29 cellular contexts compared by ENCODE assay signal in the genomic region with DNA sequence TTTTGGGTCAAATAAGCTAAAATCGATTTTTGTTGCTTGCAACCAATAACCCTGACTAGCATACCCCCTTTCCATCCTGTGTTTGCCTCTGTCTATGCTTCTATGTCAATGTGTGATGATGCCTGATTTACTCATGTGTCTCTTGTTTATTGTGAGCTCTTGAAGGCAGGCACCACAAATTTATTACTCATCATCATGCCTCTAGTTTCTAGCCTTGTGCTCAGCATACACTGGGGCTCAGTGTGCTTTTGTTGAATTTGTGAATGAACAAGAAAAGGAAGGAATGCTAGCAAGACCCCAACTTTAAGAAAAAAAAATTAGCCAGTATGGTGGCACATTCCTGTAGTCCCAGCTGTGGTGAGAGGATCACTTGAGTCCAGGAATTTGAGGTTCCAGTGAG.
"Had no signal": no experiment of that assay in that cellular context is flagged by ENCODE, and none has a peak within 500 bp of the region (broad histone marks: within the 10 kb centered on the region; RNA-seq: fewer than 3 reads in every experiment).

No MANE protein-coding gene starts in this region.

- DNase-seq: stimulated activated CD4-positive, alpha-beta T cell treated with anti-CD3 and anti-CD28 coated beads, Interleukin-2, amount 100 ng/mL, for 48 hours; stimulated activated CD4-positive, alpha-beta T cell treated with anti-CD3 and anti-CD28 coated beads, Interleukin-4, amount 100 ng/mL, for 1 hour; stimulated activated CD4-positive, alpha-beta T cell treated with anti-CD3 and anti-CD28 coated beads, Interleukin-4, amount 100 ng/mL, for 24 hours; stimulated activated CD4-positive, alpha-beta T cell treated with anti-CD3 and anti-CD28 coated beads, Interleukin-4, amount 100 ng/mL, for 4 hours; stimulated activated CD8-positive, alpha-beta memory T cell treated with anti-CD3 and anti-CD28 coated beads, Interleukin-4, amount 100 ng/mL, for 48 hours; stimulated activated naive B cell treated with anti-CD40 and anti-IgM and Interleukin-4, amounts not matched to agents 10 μg/mL and 1 μg/mL and 100 μg/mL, for 72 hours; stimulated activated naive CD4-positive, alpha-beta T cell; stimulated activated naive CD4-positive, alpha-beta T cell treated with Interleukin-2 at 50 U/mL for 16 hours; stimulated activated naive CD8-positive, alpha-beta T cell treated with anti-CD3 and anti-CD28 coated beads, Interleukin-15, amount 100 ng/mL, for 72 hours; stimulated activated naive CD8-positive, alpha-beta T cell treated with anti-CD3 and anti-CD28 coated beads, Interleukin-15, Interleukin-2, amounts not matched to agents 100 U/mL and 50 U/mL, for 24 hours; stomach; substantia nigra; testis; thyroid gland; tibial artery; transverse colon; trophoblast cell; upper lobe of left lung; upper lobe of right lung; uterus had no signal

- H3K27me3 ChIP-seq: stomach, suprapubic skin, testis, thyroid gland, tibial artery, tibial nerve, transverse colon, upper lobe of left lung, uterus, vagina had no signal

- H3K4me3 Mint-ChIP-seq: stimulated activated effector memory CD8-positive, alpha-beta T cell treated with anti-CD3 and anti-CD28 coated beads, Interleukin-12 subunit alpha, Interleukin-12 subunit beta, amount 100 ng/mL, for 72 hours; stimulated activated memory B cell treated with anti-CD40 and anti-IgM and Interleukin-4, amounts not matched to agents 10 μg/mL and 1 μg/mL and 100 μg/mL, for 72 hours; stimulated activated naive B cell treated with anti-CD40 and anti-IgM and Interleukin-4, amounts not matched to agents 10 μg/mL and 1 μg/mL and 100 μg/mL, for 72 hours; stimulated activated naive CD8-positive, alpha-beta T cell treated with anti-CD3 and anti-CD28 coated beads, Interleukin-15, amount 100 ng/mL, for 72 hours; stimulated activated naive CD8-positive, alpha-beta T cell treated with anti-CD3 and anti-CD28 coated beads, Interleukin-15, Interleukin-2, amounts not matched to agents 100 ng/mL and 50 ng/mL, for 24 hours; type B pancreatic cell had no signal

- H3K4me1 Mint-ChIP-seq: stimulated activated effector memory CD8-positive, alpha-beta T cell treated with anti-CD3 and anti-CD28 coated beads, Interleukin-12 subunit alpha, Interleukin-12 subunit beta, amount 100 ng/mL, for 72 hours; stimulated activated memory B cell treated with anti-CD40 and anti-IgM and Interleukin-4, amounts not matched to agents 10 μg/mL and 1 μg/mL and 100 μg/mL, for 72 hours; stimulated activated naive B cell treated with anti-CD40 and anti-IgM and Interleukin-4, amounts not matched to agents 10 μg/mL and 1 μg/mL and 100 μg/mL, for 72 hours; stimulated activated naive CD8-positive, alpha-beta T cell treated with anti-CD3 and anti-CD28 coated beads, Interleukin-15, amount 100 ng/mL, for 72 hours had no signal

- H3K4me3 ChIP-seq: stomach, suprapubic skin, testis, thoracic aorta, thyroid gland, tibial artery, tibial nerve, transverse colon, upper lobe of left lung, upper lobe of right lung, uterus, vagina had no signal

- H3K36me3 Mint-ChIP-seq: stimulated activated effector memory CD8-positive, alpha-beta T cell treated with anti-CD3 and anti-CD28 coated beads, Interleukin-12 subunit alpha, Interleukin-12 subunit beta, amount 100 ng/mL, for 72 hours; stimulated activated memory B cell treated with anti-CD40 and anti-IgM and Interleukin-4, amounts not matched to agents 10 μg/mL and 1 μg/mL and 100 μg/mL, for 72 hours; stimulated activated naive B cell treated with anti-CD40 and anti-IgM and Interleukin-4, amounts not matched to agents 10 μg/mL and 1 μg/mL and 100 μg/mL, for 72 hours; type B pancreatic cell had no signal

- H3K9me3 ChIP-seq: stomach, suprapubic skin, testis, thoracic aorta, thyroid gland, tibial artery, tibial nerve, transverse colon, upper lobe of left lung, upper lobe of right lung, uterus, vagina had no signal

- H3K27me3 Mint-ChIP-seq: stimulated activated memory B cell treated with anti-CD40 and anti-IgM and Interleukin-4, amounts not matched to agents 10 μg/mL and 1 μg/mL and 100 μg/mL, for 72 hours; stimulated activated naive B cell treated with anti-CD40 and anti-IgM and Interleukin-4, amounts not matched to agents 10 μg/mL and 1 μg/mL and 100 μg/mL, for 72 hours; stimulated activated naive CD8-positive, alpha-beta T cell treated with anti-CD3 and anti-CD28 coated beads, Interleukin-15, amount 100 ng/mL, for 72 hours; stimulated activated naive CD8-positive, alpha-beta T cell treated with anti-CD3 and anti-CD28 coated beads, Interleukin-15, Interleukin-2, amounts not matched to agents 100 ng/mL and 50 ng/mL, for 24 hours had no signal

- H3K27ac ChIP-seq: stomach, suprapubic skin, testis, thoracic aorta, thyroid gland, tibial artery, tibial nerve, transverse colon, upper lobe of left lung, upper lobe of right lung, uterus, vagina had no signal

- H3K9me3 Mint-ChIP-seq: stimulated activated memory B cell treated with anti-CD40 and anti-IgM and Interleukin-4, amounts not matched to agents 10 μg/mL and 1 μg/mL and 100 μg/mL, for 72 hours; stimulated activated naive B cell treated with anti-CD40 and anti-IgM and Interleukin-4, amounts not matched to agents 10 μg/mL and 1 μg/mL and 100 μg/mL, for 72 hours; stimulated activated naive CD8-positive, alpha-beta T cell treated with anti-CD3 and anti-CD28 coated beads, Interleukin-15, Interleukin-2, amounts not matched to agents 100 ng/mL and 50 ng/mL, for 24 hours; type B pancreatic cell had no signal

- H3K4me1 ChIP-seq: stomach, suprapubic skin, testis, thyroid gland, tibial artery, tibial nerve, transverse colon, upper lobe of left lung, upper lobe of right lung, uterus, vagina had no signal

- H3K27ac Mint-ChIP-seq: stimulated activated effector memory CD8-positive, alpha-beta T cell treated with anti-CD3 and anti-CD28 coated beads, Interleukin-12 subunit alpha, Interleukin-12 subunit beta, amount 100 ng/mL, for 72 hours; stimulated activated memory B cell treated with anti-CD40 and anti-IgM and Interleukin-4, amounts not matched to agents 10 μg/mL and 1 μg/mL and 100 μg/mL, for 72 hours; stimulated activated naive B cell treated with anti-CD40 and anti-IgM and Interleukin-4, amounts not matched to agents 10 μg/mL and 1 μg/mL and 100 μg/mL, for 72 hours; stimulated activated naive CD8-positive, alpha-beta T cell treated with anti-CD3 and anti-CD28 coated beads, Interleukin-15, amount 100 ng/mL, for 72 hours; stimulated activated naive CD8-positive, alpha-beta T cell treated with anti-CD3 and anti-CD28 coated beads, Interleukin-15, Interleukin-2, amounts not matched to agents 100 ng/mL and 50 ng/mL, for 24 hours; type B pancreatic cell had no signal

- ATAC-seq: stimulated activated effector memory CD8-positive, alpha-beta T cell treated with anti-CD3 and anti-CD28 coated beads, Interleukin-12 subunit alpha, Interleukin-12 subunit beta, amount 100 ng/mL, for 72 hours; stimulated activated memory B cell treated with anti-CD40 and anti-IgM and Interleukin-4, amounts not matched to agents 10 μg/mL and 1 μg/mL and 100 μg/mL, for 72 hours; stimulated activated naive B cell treated with anti-CD40 and anti-IgM and Interleukin-4, amounts not matched to agents 10 μg/mL and 1 μg/mL and 100 μg/mL, for 72 hours; stimulated activated naive CD8-positive, alpha-beta T cell treated with anti-CD3 and anti-CD28 coated beads, Interleukin-15, amount 100 ng/mL, for 72 hours; stimulated activated naive CD8-positive, alpha-beta T cell treated with anti-CD3 and anti-CD28 coated beads, Interleukin-15, Interleukin-2, amounts not matched to agents 100 U/mL and 50 U/mL, for 24 hours; upper lobe of right lung had no signal

- FAIRE-seq: urothelium cell line had no signal

- H3K36me3 ChIP-seq: stomach, suprapubic skin, thoracic aorta, thyroid gland, tibial artery, tibial nerve, transverse colon, upper lobe of left lung, upper lobe of right lung, uterus, vagina had no signal
